9 cellular contexts compared by ENCODE assay signal in genomic region chr7:5296627-5297226, GRCh38. TPM values are rescaled to one million over a fixed set of nuclear protein-coding genes. Genes with fewer than 3 reads are reported as not detected.
A peak's percentile ranks its signal among the peaks of the same experiment; 100 is the strongest.
DNase-seq lines count a peak whose midpoint lies in the region; ATAC-seq and TF ChIP-seq lines count a peak whose summit lies in the region.
"Had no signal": no experiment of that assay in that cellular context is flagged by ENCODE, and none has a peak within 500 bp of the region (broad histone marks: within the 10 kb centered on the region; RNA-seq: fewer than 3 reads in every experiment).

No MANE protein-coding gene starts in this region.

- POLR2A ChIA-PET in OCI-LY7 (lab: Charles Lee) = interaction anchor here (0.5 to 0.6 kb wide), 2 partner anchors 67 to 136 kb away, joined by 3 to 4 read pairs; no protein-coding TSS in a partner anchor

- CTCF ChIA-PET in OCI-LY7 (lab: Charles Lee; ENCODE audit: unreplicated experiment) = no interaction called here

- H3K27ac ChIP-seq in OCI-LY7 (ENCODE audit: low read depth, low read length, poor library complexity, severe bottlenecking) (no peak overlapping the region), upper lobe of right lung (no peak overlapping the region)

- H3K4me1 Mint-ChIP-seq in activated T-helper 2 cell treated with anti-CD3 and anti-CD28 coated beads, Interferon-gamma antibody, Interleukin-2, Interleukin-4, amounts not matched to agents 10 μg/mL and 5 μg/mL and 100 μg/mL, durations not matched to agents 14 hours and 24 hours and 36 hours (ENCODE audit: low read depth) = peaks cover 7% of the 10 kb centered on the region

- ATAC-seq in mucosa of descending colon = peak; percentile 48
- peak; percentile 35 for ATAC-seq in upper lobe of right lung
- no peak for ATAC-seq in GM18909 (IDR thresholded peaks at IDR 0.05; ENCODE audit: poor library complexity, unreplicated experiment)

- DNase-seq in GM12865 (ENCODE audit: low read depth) = peak; percentile 57
- peak; percentile 69 for DNase-seq in OCI-LY7 (ENCODE audit: low spot score)
- DNase-seq in activated T-helper 2 cell treated with anti-CD3 and anti-CD28 coated beads, Interferon-gamma antibody, Interleukin-2, Interleukin-4, amounts not matched to agents 10 μg/mL and 5 μg/mL and 100 μg/mL, durations not matched to agents 14 hours and 24 hours and 36 hours (ENCODE audit: low spot score) = peak; percentile 73
- peak in 1 of 3 donors; percentile 27 for DNase-seq in mucosa of descending colon
- DNase-seq in upper lobe of right lung = no peak
- no peak for DNase-seq in posterior vena cava (ENCODE audit: low spot score)
- DNase-seq in NCI-H1092 (lab: John Stamatoyannopoulos, UW) = no peak

- H3K4me1 ChIP-seq in OCI-LY7 (ENCODE audit: insufficient read depth, low read length, poor library complexity, severe bottlenecking) (peaks cover 5% of the 10 kb centered on the region), mucosa of descending colon (ENCODE audit: low read depth) (no peaks in the 10 kb centered on the region), upper lobe of right lung (no peaks in the 10 kb centered on the region)
- H3K4me1 ChIP-seq: HAP-1 had no signal

- BruUV-seq in OCI-LY7 (replicated peaks; lab: Mats Ljungman, UMichigan) = no TSS peak

- peak overlapping the region; percentile 63 for H3K4me2 ChIP-seq in OCI-LY7 (ENCODE audit: low read length)

- no peaks in the 10 kb centered on the region for H3K27me3 ChIP-seq in upper lobe of right lung

- H3K36me3 ChIP-seq in OCI-LY7 (ENCODE audit: insufficient read depth, low read length) (no peaks in the 10 kb centered on the region), mucosa of descending colon (ENCODE audit: low read depth) (no peaks in the 10 kb centered on the region), upper lobe of right lung (no peaks in the 10 kb centered on the region)
- H3K36me3 ChIP-seq: HAP-1 had no signal

- no peak overlapping the region for H3K27ac Mint-ChIP-seq in activated T-helper 2 cell treated with anti-CD3 and anti-CD28 coated beads, Interferon-gamma antibody, Interleukin-2, Interleukin-4, amounts not matched to agents 10 μg/mL and 5 μg/mL and 100 μg/mL, durations not matched to agents 14 hours and 24 hours and 36 hours

- peak overlapping the region; percentile 23; the same call in 1 of the 2 replicates for H3K4me3 ChIP-seq in GM12865 (ENCODE audit: low read depth, low read length)
- H3K4me3 ChIP-seq in OCI-LY7 (ENCODE audit: low read depth, low read length, poor library complexity, severe bottlenecking) = peak overlapping the region; percentile 57
- H3K4me3 ChIP-seq in mucosa of descending colon = no peak overlapping the region
- H3K4me3 ChIP-seq in upper lobe of right lung = no peak overlapping the region
- H3K4me3 ChIP-seq: HAP-1 had no signal

- H3K9me3 Mint-ChIP-seq in activated T-helper 2 cell treated with anti-CD3 and anti-CD28 coated beads, Interferon-gamma antibody, Interleukin-2, Interleukin-4, amounts not matched to agents 10 μg/mL and 5 μg/mL and 100 μg/mL, durations not matched to agents 14 hours and 24 hours and 36 hours = no peaks in the 10 kb centered on the region

- no peaks in the 10 kb centered on the region for H3K36me3 Mint-ChIP-seq in activated T-helper 2 cell treated with anti-CD3 and anti-CD28 coated beads, Interferon-gamma antibody, Interleukin-2, Interleukin-4, amounts not matched to agents 10 μg/mL and 5 μg/mL and 100 μg/mL, durations not matched to agents 14 hours and 24 hours and 36 hours (ENCODE audit: low read depth)

- H3K9me3 ChIP-seq in OCI-LY7 (ENCODE audit: low read length) (no peaks in the 10 kb centered on the region), mucosa of descending colon (no peaks in the 10 kb centered on the region), upper lobe of right lung (no peaks in the 10 kb centered on the region)
- H3K9me3 ChIP-seq: HAP-1 had no signal

- H3K27me3 Mint-ChIP-seq in activated T-helper 2 cell treated with anti-CD3 and anti-CD28 coated beads, Interferon-gamma antibody, Interleukin-2, Interleukin-4, amounts not matched to agents 10 μg/mL and 5 μg/mL and 100 μg/mL, durations not matched to agents 14 hours and 24 hours and 36 hours (ENCODE audit: low read depth) = peaks cover 2% of the 10 kb centered on the region

- H4K20me1 ChIP-seq in OCI-LY7 (ENCODE audit: insufficient read depth, low read length) = no peaks in the 10 kb centered on the region

- TF ChIP-seq CTCF in GM12865 (IDR thresholded peaks at IDR 0.05; ENCODE audit: insufficient read depth, low read depth, low read length, missing control alignments) = no peak
- TF ChIP-seq CTCF in OCI-LY7 (conservative IDR thresholded peaks at IDR 0.05; ENCODE audit: low read length) = no peak
- TF ChIP-seq CTCF in mucosa of descending colon (IDR thresholded peaks at IDR 0.05) = no peak
- TF ChIP-seq CTCF in upper lobe of right lung (IDR thresholded peaks at IDR 0.05) = no peak

- H3K9me2 ChIP-seq in OCI-LY7 (ENCODE audit: insufficient read depth, low read length) = no peaks in the 10 kb centered on the region

- H2AFZ ChIP-seq in OCI-LY7 (ENCODE audit: low read length) = peak overlapping the region; percentile 58

- peak overlapping the region; percentile 77 for H3K4me3 Mint-ChIP-seq in activated T-helper 2 cell treated with anti-CD3 and anti-CD28 coated beads, Interferon-gamma antibody, Interleukin-2, Interleukin-4, amounts not matched to agents 10 μg/mL and 5 μg/mL and 100 μg/mL, durations not matched to agents 14 hours and 24 hours and 36 hours (ENCODE audit: low read depth)

- H3K79me2 ChIP-seq in OCI-LY7 (ENCODE audit: insufficient read depth, low read depth, low read length) = no peaks in the 10 kb centered on the region

- intact Hi-C loops in OCI-LY7 (cut with micrococcal nuclease; ENCODE audit: unreplicated experiment) = no loop called here
- intact Hi-C loops in activated T-helper 2 cell treated with anti-CD3 and anti-CD28 coated beads, Interferon-gamma antibody, Interleukin-2, Interleukin-4, amounts not matched to agents 10 μg/mL and 5 μg/mL and 100 μg/mL, durations not matched to agents 14 hours and 24 hours and 36 hours (cut with micrococcal nuclease) = no loop called here
- intact Hi-C loops in mucosa of descending colon (cut with DNase I, micrococcal nuclease) = no loop called here
- intact Hi-C loops in upper lobe of right lung (cut with DNase I) = no loop called here
- intact Hi-C loops in posterior vena cava (cut with DNase I) = no loop called here

RNA-seq across cellular contexts. Expression of gene SLC29A4, which starts 14.0 kb away (rescaled TPM):
- 0.06 TPM in 1 of 2 replicates, not detected in the other for total RNA-seq in OCI-LY7 (2014; rRNA removed; shearing (Covaris generic))
- total RNA-seq in OCI-LY7 (2022) (0.44 and 0.67 TPM in 2 replicates), mucosa of descending colon (1 to 10 TPM; 5.4 to 7.4 (median 5.5) TPM), upper lobe of right lung (0.98 TPM), posterior vena cava (1 to 10 TPM in 1 of 2 donors, under 1 TPM in 1; 0.90 to 1.4 TPM)
- total RNA-seq in activated T-helper 2 cell treated with anti-CD3 and anti-CD28 coated beads, Interferon-gamma antibody, Interleukin-2, Interleukin-4, amounts not matched to agents 10 μg/mL and 5 μg/mL and 100 μg/mL, durations not matched to agents 14 hours and 24 hours and 36 hours = 0.73 and 1.7 TPM in 2 replicates

Comparison
In these comparisons a context has a peak if more than half of its experiments do, and no peak if none do; other contexts are left out.
1. DNase-seq: peak in GM12865 (single experiment), OCI-LY7 (single experiment) and activated T-helper 2 cell treated with anti-CD3 and anti-CD28 coated beads, Interferon-gamma antibody, Interleukin-2, Interleukin-4, amounts not matched to agents 10 μg/mL and 5 μg/mL and 100 μg/mL, durations not matched to agents 14 hours and 24 hours and 36 hours (single experiment); none in upper lobe of right lung (single experiment), posterior vena cava (single experiment) and NCI-H1092 (single experiment).
2. H3K4me3 ChIP-seq: peak in GM12865 (single experiment) and OCI-LY7 (single experiment); none in mucosa of descending colon (single experiment) and upper lobe of right lung (single experiment).